8 cellular contexts compared by ENCODE assay signal in the genomic region with DNA sequence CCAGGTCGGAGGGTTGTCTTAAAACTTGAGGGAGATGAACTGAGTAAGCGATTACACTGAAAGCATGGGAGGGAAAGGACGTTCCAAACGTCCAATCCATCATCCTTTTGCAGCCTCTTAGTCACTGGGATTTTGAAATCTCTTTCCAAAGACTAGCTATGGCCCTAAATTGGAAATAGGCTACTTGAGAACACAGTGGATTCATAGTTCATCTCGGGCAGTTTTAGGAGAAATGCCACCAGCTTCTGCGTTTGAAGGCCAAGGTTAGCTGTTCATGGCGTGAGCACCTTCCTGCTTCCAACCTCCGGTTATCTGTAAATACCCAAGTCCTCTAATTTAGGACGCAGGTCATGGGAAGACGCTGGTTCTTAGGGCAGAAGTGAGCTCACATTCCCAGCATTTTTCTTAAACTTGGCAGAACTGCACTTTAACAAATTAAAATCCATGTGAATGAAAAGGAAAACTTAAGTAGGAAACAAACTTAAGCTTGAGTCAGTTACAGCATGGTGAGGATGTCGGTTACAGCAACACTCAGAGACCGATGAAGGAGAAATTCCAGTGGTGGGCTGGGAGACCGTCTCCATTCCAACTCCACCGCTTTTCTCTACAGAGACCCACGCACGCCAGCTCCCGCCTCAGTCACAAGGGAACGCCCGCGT. TPM values are rescaled to one million over a fixed set of nuclear protein-coding genes. Genes with fewer than 3 reads are reported as not detected.
DNase-seq lines count a peak whose midpoint lies in the region; ATAC-seq, FAIRE-seq and TF ChIP-seq lines count a peak whose summit lies in the region.

No MANE protein-coding gene starts in this region.

- intact Hi-C loops in heart left ventricle (cut with DNase I) (loop anchor here in 6 of 10 donors (5.0 to 10.0 kb wide), 6 partner anchors 112 to 605 kb away; a partner anchor contains a TSS), left ventricle myocardium superior (cut with micrococcal nuclease) (no loop called here), pancreas (cut with DNase I) (no loop called here)

- ATAC-seq in heart left ventricle (no peak), left ventricle myocardium superior (no peak), esophagus mucosa (peak; percentile 8), pancreas (peak in 1 of 4 donors; percentile 0), HG02870 (IDR thresholded peaks at IDR 0.05; ENCODE audit: unreplicated experiment) (no peak)

- H3K27me3 ChIP-seq in heart left ventricle, result peaks cover 0 to 18% (median 0%) of the 10 kb centered on the region in 9 donors
- H3K27me3 ChIP-seq in pancreas, result no peaks in the 10 kb centered on the region

- no peak for TF ChIP-seq POLR2A in heart left ventricle (IDR thresholded peaks at IDR 0.05)

- H3K36me3 ChIP-seq in heart left ventricle, result no peaks in the 10 kb centered on the region
- no peaks in the 10 kb centered on the region for H3K36me3 ChIP-seq in pancreas

- H3K27ac ChIP-seq in heart left ventricle (peak overlapping the region in 11 of 12 donors; percentile 32 to 82 (median 76)), pancreas (peak overlapping the region; percentile 46 to 59 (median 54))

- H3K4me3 ChIP-seq in heart left ventricle, result peak overlapping the region; percentile 45 to 89 (median 73)
- peak overlapping the region; percentile 19 to 90 (median 75) for H3K4me3 ChIP-seq in pancreas

- no peak for FAIRE-seq in pancreas (lab: Jason Lieb, UNC)

- peaks cover 0 to 26% (median 9%) of the 10 kb centered on the region in 12 donors for H3K4me1 ChIP-seq in heart left ventricle
- no peaks in the 10 kb centered on the region for H3K4me1 ChIP-seq in pancreas

- H3K9me3 ChIP-seq in heart left ventricle (no peaks in the 10 kb centered on the region), pancreas (no peaks in the 10 kb centered on the region)

- TF ChIP-seq CTCF in heart left ventricle (IDR thresholded peaks at IDR 0.05) (no peak), pancreas (IDR thresholded peaks at IDR 0.05) (no peak)

- no peak for DNase-seq in heart left ventricle
- DNase-seq in left ventricle myocardium superior, result no peak
- peak; percentile 60 for DNase-seq in RPMI7951 (ENCODE audit: low read depth)
- DNase-seq in pancreas, result no peak
- DNase-seq in globus pallidus (ENCODE audit: low spot score), result no peak
- no peak for DNase-seq in NCI-H1105 treated with DMSO at 0.1 percent for 48 hours (lab: John Stamatoyannopoulos, UW)

- 6 to 9% (median 7%) methylated on average over 18 to 20 of the region's 20 CpGs for WGBS in heart left ventricle, 4 donors
- 5 to 7% methylated on average over 20 of the region's 20 CpGs for WGBS in pancreas, 2 donors

RNA-seq across cellular contexts. Expression of a gene that starts 0.7 kb away (rescaled TPM):
- 1 to 10 TPM in 2 of 9 donors, under 1 TPM in 7; 0.08 to 1.2 (median 0.58) TPM for total RNA-seq in heart left ventricle
- under 1 TPM; 0.34 to 0.91 TPM for polyA plus RNA-seq in heart left ventricle
- 0.59 TPM for total RNA-seq in left ventricle myocardium superior
- total RNA-seq in RPMI7951 (2014; rRNA removed; shearing (Covaris generic)), result 0.72 and 2.1 TPM in 2 replicates
- 5.2 TPM for total RNA-seq in esophagus mucosa
- total RNA-seq in pancreas, result 1 to 10 TPM; 1.2 to 2.9 (median 2.1) TPM
- polyA plus RNA-seq in pancreas, result 1 to 10 TPM; 2.3 to 4.9 TPM

Comparison
In these comparisons a context has a peak if more than half of its experiments do, and no peak if none do; other contexts are left out.
1. intact Hi-C loops: an anchor here in heart left ventricle (5.0 to 10.0 kb wide); none called in left ventricle myocardium superior and pancreas.